In genomic region chr3:129375099-129375498, GRCh38 we compare ENCODE assay signal across 25 cellular contexts. TPM values are rescaled to one million over a fixed set of nuclear protein-coding genes. Genes with fewer than 3 reads are reported as not detected.
"Had no signal": no experiment of that assay in that cellular context is flagged by ENCODE, and none has a peak within 500 bp of the region (broad histone marks: within the 10 kb centered on the region; RNA-seq: fewer than 3 reads in every experiment).

No MANE protein-coding gene starts in this region.

- H3K27me3 Mint-ChIP-seq: IgD-negative memory B cell had no signal

- H3K4me3 ChIP-seq: K562, SJSA1 had no signal

- H3K27ac Mint-ChIP-seq: IgD-negative memory B cell had no signal

- DNase-seq: Kasumi-1, MM.1S, NCI-H1092 treated with DMSO at 0.1 percent for 48 hours, NCI-H1436, NCI-H187, NCI-H2029, NCI-H2081 treated with DMSO at 0.1 percent for 48 hours, NCI-H2171, NCI-H226, NCI-H446, NCI-H510A, NCI-H524 treated with DMSO at 0.1 percent for 48 hours, NCI-H69, NCI-H774, Right ventricle myocardium superior, RPMI8226, SIG-M5 had no signal

- H3K27ac ChIP-seq: KMS-11, SJSA1 had no signal

- H3K4me3 Mint-ChIP-seq: IgD-negative memory B cell had no signal

- H3K27me3 ChIP-seq: SJSA1 had no signal

- ATAC-seq: HepG2, K562, SK-N-SH treated with all-trans-retinoic acid at 6 μM for 48 hours had no signal

- H3K36me3 ChIP-seq: SJSA1 had no signal

- H3K4me1 ChIP-seq: SJSA1 had no signal

- H3K9me3 ChIP-seq: SJSA1 had no signal

- H3K9me3 Mint-ChIP-seq: IgD-negative memory B cell had no signal

RNA-seq across cellular contexts. Expression of gene EFCAB12, which starts 53.3 kb away (rescaled TPM):
- total RNA-seq: HT1080, M059J, Right ventricle myocardium superior, SJSA1 had no signal
